Comparison of ENCODE assay signal across 1 cellular context in genomic region chr14:52694761-52695480, GRCh38.
TF ChIP-seq lines count a peak whose summit lies in the region.

No MANE protein-coding gene starts in this region.

TF ChIP-seq in endothelial cell of umbilical vein, 7 proteins besides CTCF, POLR2A, EP300 and RAD21:
- TF ChIP-seq JUN (IDR thresholded peaks at IDR 0.05; ENCODE audit: borderline replicate concordance, insufficient read depth, insufficient read length, low read depth): no peak
- no peak for TF ChIP-seq POLR2AphosphoS5 (IDR thresholded peaks at IDR 0.05; ENCODE audit: insufficient read depth, low read depth, low read length)
- no peak for TF ChIP-seq FOS (IDR thresholded peaks at IDR 0.05; ENCODE audit: borderline replicate concordance, insufficient read depth, low read length)
- TF ChIP-seq MYC (IDR thresholded peaks at IDR 0.05; ENCODE audit: low read depth, low read length): no peak
- no peak for TF ChIP-seq MAX (IDR thresholded peaks at IDR 0.05; ENCODE audit: insufficient read depth, insufficient read length)
- no peak for TF ChIP-seq EZH2 (IDR thresholded peaks at IDR 0.05; ENCODE audit: borderline replicate concordance, low read depth, low read length, severe bottlenecking)
- no peak for TF ChIP-seq GATA2 (IDR thresholded peaks at IDR 0.05; ENCODE audit: insufficient read depth, insufficient read length, low read depth, low read length)
TF ChIP-seq in endothelial cell of umbilical vein: peak in this region for 0.
